In the genomic region with DNA sequence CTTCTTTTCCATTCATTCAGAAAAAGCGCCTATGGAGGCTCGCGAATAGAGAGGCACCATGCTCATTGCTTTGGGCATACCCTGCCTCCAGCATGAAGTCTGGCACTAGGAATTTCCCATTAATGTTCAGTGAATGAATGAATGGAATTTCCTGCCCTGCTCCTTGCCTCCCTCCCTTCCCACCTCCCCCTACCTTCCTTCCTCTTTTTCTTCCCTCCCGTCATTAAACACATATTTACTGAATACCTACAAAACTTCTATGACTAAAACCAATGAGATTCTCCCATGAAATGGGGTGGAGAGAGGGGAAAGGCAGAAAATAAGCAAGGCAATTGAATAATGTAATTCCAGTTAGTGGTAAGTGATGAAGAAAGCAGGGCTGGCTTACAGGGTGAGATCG, we compare ENCODE assay signal across 1 cellular context.
TF ChIP-seq lines count a peak whose summit lies in the region.

No MANE protein-coding gene starts in this region.

TF ChIP-seq in A549, 52 proteins besides CTCF, POLR2A, EP300 and RAD21 (continued from another document):
- TF ChIP-seq MYC (IDR thresholded peaks at IDR 0.05; ENCODE audit: borderline replicate concordance, low read length) (no peak), TP53 (CRISPR knock-in tag; IDR thresholded peaks at IDR 0.05) (no peak)
